ENCODE assay signal across 1 cellular context in the genomic region with DNA sequence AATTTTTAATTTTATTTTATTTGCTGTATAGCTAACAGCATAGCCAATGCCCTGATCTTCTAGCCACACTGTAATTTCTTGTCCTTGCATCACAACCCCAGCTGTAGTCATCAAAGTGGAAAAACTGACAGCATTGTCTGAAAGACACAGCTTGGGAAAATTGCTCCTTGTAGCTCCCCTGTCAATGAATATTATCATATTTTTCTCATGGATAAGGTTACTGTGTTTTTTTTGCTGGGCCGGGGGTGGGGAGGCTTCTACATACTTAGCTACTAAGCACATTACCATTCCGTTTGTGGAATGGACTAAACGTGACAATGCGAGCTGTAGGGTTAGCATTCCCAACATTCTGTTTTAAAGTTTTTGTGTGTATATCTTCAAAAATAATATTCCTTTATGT.
TF ChIP-seq lines count a peak whose summit lies in the region.

No MANE protein-coding gene starts in this region.

TF ChIP-seq in GM23338, 12 proteins besides CTCF, POLR2A, EP300 and RAD21 (continued from another document):
- TF ChIP-seq REST (IDR thresholded peaks at IDR 0.05; ENCODE audit: unreplicated experiment) = no peak
- TF ChIP-seq, protein P1, sequence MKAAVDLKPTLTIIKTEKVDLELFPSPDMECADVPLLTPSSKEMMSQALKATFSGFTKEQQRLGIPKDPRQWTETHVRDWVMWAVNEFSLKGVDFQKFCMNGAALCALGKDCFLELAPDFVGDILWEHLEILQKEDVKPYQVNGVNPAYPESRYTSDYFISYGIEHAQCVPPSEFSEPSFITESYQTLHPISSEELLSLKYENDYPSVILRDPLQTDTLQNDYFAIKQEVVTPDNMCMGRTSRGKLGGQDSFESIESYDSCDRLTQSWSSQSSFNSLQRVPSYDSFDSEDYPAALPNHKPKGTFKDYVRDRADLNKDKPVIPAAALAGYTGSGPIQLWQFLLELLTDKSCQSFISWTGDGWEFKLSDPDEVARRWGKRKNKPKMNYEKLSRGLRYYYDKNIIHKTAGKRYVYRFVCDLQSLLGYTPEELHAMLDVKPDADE (IDR thresholded peaks at IDR 0.05) = no peak
- no peak for TF ChIP-seq ZNF114 (CRISPR knock-in tag; IDR thresholded peaks at IDR 0.05)
- TF ChIP-seq CREB1 (CRISPR knock-in tag; IDR thresholded peaks at IDR 0.05; ENCODE audit: low read depth) = no peak
